In the genomic region with DNA sequence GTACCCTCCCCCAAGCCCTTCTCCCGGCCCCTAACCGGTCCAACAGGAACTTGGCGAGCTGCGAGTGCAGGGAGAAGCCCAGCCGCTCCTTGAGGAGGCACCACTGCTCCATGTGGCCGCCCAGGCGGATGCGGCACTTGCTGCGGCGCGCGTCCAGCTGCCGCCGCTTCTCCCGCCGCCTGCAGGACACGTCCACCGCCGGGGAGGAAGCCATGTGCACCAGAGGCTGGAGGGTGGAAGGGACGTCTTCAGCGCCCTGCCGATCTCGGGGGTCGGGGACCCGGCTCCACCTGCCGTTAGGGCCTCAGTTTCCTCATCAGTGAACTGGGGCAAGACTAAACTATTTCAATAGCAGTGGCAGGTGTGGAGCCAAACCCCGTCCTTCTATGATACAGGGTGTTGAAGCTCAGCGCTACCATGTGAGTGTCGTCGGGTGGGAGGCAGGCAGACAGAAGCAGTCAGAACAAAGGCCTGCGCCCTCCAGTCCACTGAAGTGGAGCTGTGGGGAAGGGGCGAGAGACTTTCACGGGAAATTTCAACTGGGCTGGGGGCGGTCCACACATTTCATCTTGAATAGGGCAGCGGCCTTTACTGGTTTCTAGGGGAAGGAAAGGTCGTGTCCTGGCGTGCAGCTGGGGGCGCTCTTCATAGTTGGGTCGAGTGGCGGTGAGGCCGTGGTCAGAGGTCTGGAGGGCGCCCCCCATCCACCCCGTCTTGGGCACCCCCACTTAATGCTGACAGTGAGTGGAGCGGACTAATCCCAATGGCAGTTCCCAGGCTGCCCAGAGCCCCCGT, we compare ENCODE assay signal across 1 cellular context.
A peak's percentile ranks its signal among the peaks of the same experiment; 100 is the strongest.
TF ChIP-seq lines count a peak whose summit lies in the region.

No MANE protein-coding gene starts in this region.

TF ChIP-seq in HepG2, 621 proteins besides CTCF, POLR2A, EP300 and RAD21 (continued from another document and continues in another):
- TF ChIP-seq, protein P1, sequence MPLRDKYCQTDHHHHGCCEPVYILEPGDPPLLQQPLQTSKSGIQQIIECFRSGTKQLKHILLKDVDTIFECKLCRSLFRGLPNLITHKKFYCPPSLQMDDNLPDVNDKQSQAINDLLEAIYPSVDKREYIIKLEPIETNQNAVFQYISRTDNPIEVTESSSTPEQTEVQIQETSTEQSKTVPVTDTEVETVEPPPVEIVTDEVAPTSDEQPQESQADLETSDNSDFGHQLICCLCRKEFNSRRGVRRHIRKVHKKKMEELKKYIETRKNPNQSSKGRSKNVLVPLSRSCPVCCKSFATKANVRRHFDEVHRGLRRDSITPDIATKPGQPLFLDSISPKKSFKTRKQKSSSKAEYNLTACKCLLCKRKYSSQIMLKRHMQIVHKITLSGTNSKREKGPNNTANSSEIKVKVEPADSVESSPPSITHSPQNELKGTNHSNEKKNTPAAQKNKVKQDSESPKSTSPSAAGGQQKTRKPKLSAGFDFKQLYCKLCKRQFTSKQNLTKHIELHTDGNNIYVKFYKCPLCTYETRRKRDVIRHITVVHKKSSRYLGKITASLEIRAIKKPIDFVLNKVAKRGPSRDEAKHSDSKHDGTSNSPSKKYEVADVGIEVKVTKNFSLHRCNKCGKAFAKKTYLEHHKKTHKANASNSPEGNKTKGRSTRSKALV (CRISPR knock-in tag; IDR thresholded peaks at IDR 0.05) = no peak
- TF ChIP-seq ZNF33B (CRISPR knock-in tag; IDR thresholded peaks at IDR 0.05) = peak; percentile 60; the same call in 1 of the 2 replicates
- no peak for TF ChIP-seq ATF1 (CRISPR knock-in tag; IDR thresholded peaks at IDR 0.05)
- TF ChIP-seq ZFP82 (CRISPR knock-in tag; IDR thresholded peaks at IDR 0.05; ENCODE audit: borderline replicate concordance) = peak; percentile 74; the same call in 1 of the 2 replicates
- peak; percentile 41; the same call in 1 of the 2 replicates for TF ChIP-seq ZC3H13 (CRISPR knock-in tag; IDR thresholded peaks at IDR 0.05)
- peak; percentile 2; the same call in 1 of the 2 replicates for TF ChIP-seq ZNF441 (CRISPR knock-in tag; IDR thresholded peaks at IDR 0.05; ENCODE audit: borderline replicate concordance)
- no peak; the same call in 1 of the 2 replicates for TF ChIP-seq RNF2 (conservative IDR thresholded peaks at IDR 0.05; ENCODE audit: low read depth)
- no peak for TF ChIP-seq ISL2 (CRISPR knock-in tag; IDR thresholded peaks at IDR 0.05)
- TF ChIP-seq, protein P2, sequence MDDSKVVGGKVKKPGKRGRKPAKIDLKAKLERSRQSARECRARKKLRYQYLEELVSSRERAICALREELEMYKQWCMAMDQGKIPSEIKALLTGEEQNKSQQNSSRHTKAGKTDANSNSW (CRISPR knock-in tag; IDR thresholded peaks at IDR 0.05; ENCODE audit: borderline replicate concordance) = no peak
- no peak for TF ChIP-seq TP53 (CRISPR knock-in tag; conservative IDR thresholded peaks at IDR 0.05)
- 0 out of 2 replicates have a peak, but pooled peaks have one; percentile 17 for TF ChIP-seq ZNF768 (CRISPR knock-in tag; IDR thresholded peaks at IDR 0.05)
- TF ChIP-seq ZNF563 (CRISPR knock-in tag; IDR thresholded peaks at IDR 0.05) = no peak; the same call in 1 of the 2 replicates
- TF ChIP-seq MAFK (conservative IDR thresholded peaks at IDR 0.05 in 1 of 2, IDR thresholded peaks at IDR 0.05 in 1 of 2; ENCODE audit: low read length in 2 of 2) = no peak
- TF ChIP-seq CREB1 (IDR thresholded peaks at IDR 0.05) = no peak
- no peak for TF ChIP-seq CREB1 (CRISPR knock-in tag; IDR thresholded peaks at IDR 0.05)
- TF ChIP-seq, protein P3, sequence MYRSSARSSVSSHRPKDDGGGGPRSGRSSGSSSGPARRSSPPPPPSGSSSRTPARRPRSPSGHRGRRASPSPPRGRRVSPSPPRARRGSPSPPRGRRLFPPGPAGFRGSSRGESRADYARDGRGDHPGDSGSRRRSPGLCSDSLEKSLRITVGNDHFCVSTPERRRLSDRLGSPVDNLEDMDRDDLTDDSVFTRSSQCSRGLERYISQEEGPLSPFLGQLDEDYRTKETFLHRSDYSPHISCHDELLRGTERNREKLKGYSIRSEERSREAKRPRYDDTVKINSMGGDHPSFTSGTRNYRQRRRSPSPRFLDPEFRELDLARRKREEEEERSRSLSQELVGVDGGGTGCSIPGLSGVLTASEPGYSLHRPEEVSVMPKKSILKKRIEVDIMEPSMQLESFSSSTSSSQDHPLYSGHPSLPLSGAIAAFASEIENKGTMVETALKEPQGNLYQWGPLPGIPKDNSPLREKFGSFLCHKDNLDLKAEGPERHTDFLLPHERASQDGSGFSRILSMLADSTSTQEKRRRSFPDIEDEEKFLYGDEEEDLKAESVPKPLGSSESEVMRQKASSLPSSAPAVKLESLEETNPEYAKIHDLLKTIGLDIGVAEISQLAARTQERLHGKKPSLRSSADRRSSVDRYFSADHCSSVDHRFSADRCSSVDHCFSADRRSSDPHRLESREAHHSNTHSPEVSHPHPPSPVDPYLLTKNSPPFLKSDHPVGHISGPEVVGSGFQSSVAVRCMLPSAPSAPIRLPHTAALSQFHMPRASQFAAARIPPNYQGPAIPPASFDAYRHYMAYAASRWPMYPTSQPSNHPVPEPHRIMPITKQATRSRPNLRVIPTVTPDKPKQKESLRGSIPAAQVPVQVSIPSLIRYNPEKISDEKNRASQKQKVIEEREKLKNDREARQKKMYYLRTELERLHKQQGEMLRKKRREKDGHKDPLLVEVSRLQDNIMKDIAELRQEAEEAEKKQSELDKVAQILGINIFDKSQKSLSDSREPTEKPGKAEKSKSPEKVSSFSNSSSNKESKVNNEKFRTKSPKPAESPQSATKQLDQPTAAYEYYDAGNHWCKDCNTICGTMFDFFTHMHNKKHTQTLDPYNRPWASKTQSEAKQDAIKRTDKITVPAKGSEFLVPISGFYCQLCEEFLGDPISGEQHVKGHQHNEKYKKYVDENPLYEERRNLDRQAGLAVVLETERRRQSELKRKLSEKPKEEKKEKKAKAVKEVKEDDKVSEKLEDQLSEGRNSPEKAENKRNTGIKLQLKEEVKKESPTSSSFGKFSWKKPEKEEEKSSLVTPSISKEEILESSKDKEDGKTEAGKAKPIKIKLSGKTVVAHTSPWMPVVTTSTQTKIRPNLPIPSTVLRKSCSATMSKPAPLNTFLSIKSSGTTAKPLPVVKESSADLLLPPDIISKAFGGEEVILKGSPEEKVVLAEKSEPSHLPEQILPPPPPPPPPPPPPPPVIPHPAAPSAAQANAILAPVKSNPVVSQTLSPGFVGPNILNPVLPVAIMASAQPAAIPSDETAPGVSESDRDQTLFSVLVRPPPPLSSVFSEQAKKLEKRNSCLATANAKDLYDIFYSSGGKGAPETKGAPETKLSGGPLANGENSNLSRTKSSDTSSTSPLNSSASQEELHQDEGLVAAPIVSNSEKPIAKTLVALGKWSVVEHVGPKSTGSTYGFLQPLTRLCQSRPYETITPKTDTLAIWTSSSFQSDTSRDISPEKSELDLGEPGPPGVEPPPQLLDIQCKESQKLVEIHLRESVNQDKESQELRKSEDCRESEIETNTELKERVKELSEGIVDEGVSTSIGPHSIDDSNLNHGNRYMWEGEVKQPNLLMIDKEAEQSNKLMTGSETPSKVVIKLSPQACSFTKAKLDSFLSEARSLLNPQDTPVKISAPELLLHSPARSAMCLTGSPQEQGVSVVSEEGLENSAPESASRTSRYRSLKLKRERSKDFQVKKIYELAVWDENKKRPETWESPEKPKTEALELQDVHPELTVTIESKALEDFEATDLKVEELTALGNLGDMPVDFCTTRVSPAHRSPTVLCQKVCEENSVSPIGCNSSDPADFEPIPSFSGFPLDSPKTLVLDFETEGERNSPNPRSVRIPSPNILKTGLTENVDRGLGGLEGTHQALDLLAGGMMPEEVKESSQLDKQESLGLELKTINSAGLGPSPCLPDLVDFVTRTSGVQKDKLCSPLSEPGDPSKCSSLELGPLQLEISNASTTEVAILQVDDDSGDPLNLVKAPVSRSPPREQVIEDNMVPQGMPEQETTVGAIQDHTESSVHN (CRISPR knock-in tag; IDR thresholded peaks at IDR 0.05) = no peak; the same call in 1 of the 2 replicates
- TF ChIP-seq, protein P4, sequence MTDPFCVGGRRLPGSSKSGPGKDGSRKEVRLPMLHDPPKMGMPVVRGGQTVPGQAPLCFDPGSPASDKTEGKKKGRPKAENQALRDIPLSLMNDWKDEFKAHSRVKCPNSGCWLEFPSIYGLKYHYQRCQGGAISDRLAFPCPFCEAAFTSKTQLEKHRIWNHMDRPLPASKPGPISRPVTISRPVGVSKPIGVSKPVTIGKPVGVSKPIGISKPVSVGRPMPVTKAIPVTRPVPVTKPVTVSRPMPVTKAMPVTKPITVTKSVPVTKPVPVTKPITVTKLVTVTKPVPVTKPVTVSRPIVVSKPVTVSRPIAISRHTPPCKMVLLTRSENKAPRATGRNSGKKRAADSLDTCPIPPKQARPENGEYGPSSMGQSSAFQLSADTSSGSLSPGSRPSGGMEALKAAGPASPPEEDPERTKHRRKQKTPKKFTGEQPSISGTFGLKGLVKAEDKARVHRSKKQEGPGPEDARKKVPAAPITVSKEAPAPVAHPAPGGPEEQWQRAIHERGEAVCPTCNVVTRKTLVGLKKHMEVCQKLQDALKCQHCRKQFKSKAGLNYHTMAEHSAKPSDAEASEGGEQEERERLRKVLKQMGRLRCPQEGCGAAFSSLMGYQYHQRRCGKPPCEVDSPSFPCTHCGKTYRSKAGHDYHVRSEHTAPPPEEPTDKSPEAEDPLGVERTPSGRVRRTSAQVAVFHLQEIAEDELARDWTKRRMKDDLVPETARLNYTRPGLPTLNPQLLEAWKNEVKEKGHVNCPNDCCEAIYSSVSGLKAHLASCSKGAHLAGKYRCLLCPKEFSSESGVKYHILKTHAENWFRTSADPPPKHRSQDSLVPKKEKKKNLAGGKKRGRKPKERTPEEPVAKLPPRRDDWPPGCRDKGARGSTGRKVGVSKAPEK (CRISPR knock-in tag; IDR thresholded peaks at IDR 0.05; ENCODE audit: borderline replicate concordance) = 0 out of 2 replicates have a peak, but pooled peaks have one; percentile 38
- 0 out of 2 replicates have a peak, but pooled peaks have one; percentile 27 for TF ChIP-seq ZNF558 (CRISPR knock-in tag; IDR thresholded peaks at IDR 0.05; ENCODE audit: borderline replicate concordance)
- TF ChIP-seq, protein P5, sequence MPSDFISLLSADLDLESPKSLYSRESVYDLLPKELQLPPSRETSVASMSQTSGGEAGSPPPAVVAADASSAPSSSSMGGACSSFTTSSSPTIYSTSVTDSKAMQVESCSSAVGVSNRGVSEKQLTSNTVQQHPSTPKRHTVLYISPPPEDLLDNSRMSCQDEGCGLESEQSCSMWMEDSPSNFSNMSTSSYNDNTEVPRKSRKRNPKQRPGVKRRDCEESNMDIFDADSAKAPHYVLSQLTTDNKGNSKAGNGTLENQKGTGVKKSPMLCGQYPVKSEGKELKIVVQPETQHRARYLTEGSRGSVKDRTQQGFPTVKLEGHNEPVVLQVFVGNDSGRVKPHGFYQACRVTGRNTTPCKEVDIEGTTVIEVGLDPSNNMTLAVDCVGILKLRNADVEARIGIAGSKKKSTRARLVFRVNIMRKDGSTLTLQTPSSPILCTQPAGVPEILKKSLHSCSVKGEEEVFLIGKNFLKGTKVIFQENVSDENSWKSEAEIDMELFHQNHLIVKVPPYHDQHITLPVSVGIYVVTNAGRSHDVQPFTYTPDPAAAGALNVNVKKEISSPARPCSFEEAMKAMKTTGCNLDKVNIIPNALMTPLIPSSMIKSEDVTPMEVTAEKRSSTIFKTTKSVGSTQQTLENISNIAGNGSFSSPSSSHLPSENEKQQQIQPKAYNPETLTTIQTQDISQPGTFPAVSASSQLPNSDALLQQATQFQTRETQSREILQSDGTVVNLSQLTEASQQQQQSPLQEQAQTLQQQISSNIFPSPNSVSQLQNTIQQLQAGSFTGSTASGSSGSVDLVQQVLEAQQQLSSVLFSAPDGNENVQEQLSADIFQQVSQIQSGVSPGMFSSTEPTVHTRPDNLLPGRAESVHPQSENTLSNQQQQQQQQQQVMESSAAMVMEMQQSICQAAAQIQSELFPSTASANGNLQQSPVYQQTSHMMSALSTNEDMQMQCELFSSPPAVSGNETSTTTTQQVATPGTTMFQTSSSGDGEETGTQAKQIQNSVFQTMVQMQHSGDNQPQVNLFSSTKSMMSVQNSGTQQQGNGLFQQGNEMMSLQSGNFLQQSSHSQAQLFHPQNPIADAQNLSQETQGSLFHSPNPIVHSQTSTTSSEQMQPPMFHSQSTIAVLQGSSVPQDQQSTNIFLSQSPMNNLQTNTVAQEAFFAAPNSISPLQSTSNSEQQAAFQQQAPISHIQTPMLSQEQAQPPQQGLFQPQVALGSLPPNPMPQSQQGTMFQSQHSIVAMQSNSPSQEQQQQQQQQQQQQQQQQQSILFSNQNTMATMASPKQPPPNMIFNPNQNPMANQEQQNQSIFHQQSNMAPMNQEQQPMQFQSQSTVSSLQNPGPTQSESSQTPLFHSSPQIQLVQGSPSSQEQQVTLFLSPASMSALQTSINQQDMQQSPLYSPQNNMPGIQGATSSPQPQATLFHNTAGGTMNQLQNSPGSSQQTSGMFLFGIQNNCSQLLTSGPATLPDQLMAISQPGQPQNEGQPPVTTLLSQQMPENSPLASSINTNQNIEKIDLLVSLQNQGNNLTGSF (CRISPR knock-in tag; IDR thresholded peaks at IDR 0.05) = peak; percentile 64; the same call in 1 of the 2 replicates
- TF ChIP-seq, protein P6, sequence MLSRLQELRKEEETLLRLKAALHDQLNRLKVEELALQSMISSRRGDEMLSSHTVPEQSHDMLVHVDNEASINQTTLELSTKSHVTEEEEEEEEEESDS (CRISPR knock-in tag; IDR thresholded peaks at IDR 0.05; ENCODE audit: borderline replicate concordance) = no peak
- 0 out of 2 replicates have a peak, but pooled peaks have one; percentile 17 for TF ChIP-seq ZNF317 (CRISPR knock-in tag; IDR thresholded peaks at IDR 0.05)
- TF ChIP-seq, protein P7, sequence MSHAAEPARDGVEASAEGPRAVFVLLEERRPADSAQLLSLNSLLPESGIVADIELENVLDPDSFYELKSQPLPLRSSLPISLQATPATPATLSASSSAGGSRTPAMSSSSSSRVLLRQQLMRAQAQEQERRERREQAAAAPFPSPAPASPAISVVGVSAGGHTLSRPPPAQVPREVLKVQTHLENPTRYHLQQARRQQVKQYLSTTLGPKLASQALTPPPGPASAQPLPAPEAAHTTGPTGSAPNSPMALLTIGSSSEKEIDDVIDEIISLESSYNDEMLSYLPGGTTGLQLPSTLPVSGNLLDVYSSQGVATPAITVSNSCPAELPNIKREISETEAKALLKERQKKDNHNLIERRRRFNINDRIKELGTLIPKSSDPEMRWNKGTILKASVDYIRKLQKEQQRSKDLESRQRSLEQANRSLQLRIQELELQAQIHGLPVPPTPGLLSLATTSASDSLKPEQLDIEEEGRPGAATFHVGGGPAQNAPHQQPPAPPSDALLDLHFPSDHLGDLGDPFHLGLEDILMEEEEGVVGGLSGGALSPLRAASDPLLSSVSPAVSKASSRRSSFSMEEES (CRISPR knock-in tag; IDR thresholded peaks at IDR 0.05) = 0 out of 2 replicates have a peak, but pooled peaks have one; percentile 23
- TF ChIP-seq AGO1 (IDR thresholded peaks at IDR 0.05; ENCODE audit: low read depth, low read length, poor library complexity, severe bottlenecking) = no peak
- TF ChIP-seq KDM2A (CRISPR knock-in tag; IDR thresholded peaks at IDR 0.05; ENCODE audit: borderline replicate concordance, low read depth) = peak; percentile 15; the same call in 1 of the 2 replicates
- TF ChIP-seq ZNF598 (CRISPR knock-in tag; IDR thresholded peaks at IDR 0.05; ENCODE audit: borderline replicate concordance) = peak; percentile 26; the same call in 1 of the 2 replicates
- no peak for TF ChIP-seq DNMT1 (CRISPR knock-in tag; IDR thresholded peaks at IDR 0.05)
- TF ChIP-seq, protein P8, sequence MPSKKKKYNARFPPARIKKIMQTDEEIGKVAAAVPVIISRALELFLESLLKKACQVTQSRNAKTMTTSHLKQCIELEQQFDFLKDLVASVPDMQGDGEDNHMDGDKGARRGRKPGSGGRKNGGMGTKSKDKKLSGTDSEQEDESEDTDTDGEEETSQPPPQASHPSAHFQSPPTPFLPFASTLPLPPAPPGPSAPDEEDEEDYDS (CRISPR knock-in tag; IDR thresholded peaks at IDR 0.05) = no peak
- TF ChIP-seq NFRKB (IDR thresholded peaks at IDR 0.05) = no peak
